2 cellular contexts compared by ENCODE assay signal in the genomic region with DNA sequence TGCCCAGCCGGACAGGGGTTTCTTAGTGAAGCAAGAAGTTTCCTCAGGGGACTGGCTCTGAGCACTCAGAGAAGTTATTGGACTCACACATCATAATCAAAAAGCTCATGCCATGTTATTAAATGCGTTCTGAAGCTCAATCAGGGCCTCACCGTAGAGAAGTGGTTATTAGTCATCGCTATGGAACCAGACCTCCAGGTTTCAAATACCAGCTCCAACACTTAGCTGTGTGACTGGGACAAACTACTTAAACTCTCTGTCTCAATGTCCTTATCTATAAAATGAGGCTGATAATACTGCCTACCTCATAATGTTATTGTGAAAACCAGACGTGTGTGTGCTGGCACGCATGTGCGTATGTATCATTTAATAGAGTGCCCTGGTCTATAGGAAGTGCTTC.
TF ChIP-seq lines count a peak whose summit lies in the region.

No MANE protein-coding gene starts in this region.

TF ChIP-seq in liver, 16 proteins besides CTCF, POLR2A, EP300 and RAD21:
- TF ChIP-seq RXRA (IDR thresholded peaks at IDR 0.05) (no peak), JUND (IDR thresholded peaks at IDR 0.05) (no peak), SP1 (IDR thresholded peaks at IDR 0.05) (no peak), HNF4A (conservative IDR thresholded peaks at IDR 0.05) (no peak), TAF1 (conservative IDR thresholded peaks at IDR 0.05) (no peak), FOXA1 (IDR thresholded peaks at IDR 0.05) (no peak), EGR1 (IDR thresholded peaks at IDR 0.05; ENCODE audit: low read depth in 2 of 2) (no peak), FOXA2 (IDR thresholded peaks at IDR 0.05) (no peak), HNF4G (IDR thresholded peaks at IDR 0.05) (no peak), NR2F2 (IDR thresholded peaks at IDR 0.05) (no peak), YY1 (IDR thresholded peaks at IDR 0.05) (no peak), GABPA (IDR thresholded peaks at IDR 0.05 in 1 of 2, conservative IDR thresholded peaks at IDR 0.05 in 1 of 2) (no peak)
- TF ChIP-seq, protein P1, sequence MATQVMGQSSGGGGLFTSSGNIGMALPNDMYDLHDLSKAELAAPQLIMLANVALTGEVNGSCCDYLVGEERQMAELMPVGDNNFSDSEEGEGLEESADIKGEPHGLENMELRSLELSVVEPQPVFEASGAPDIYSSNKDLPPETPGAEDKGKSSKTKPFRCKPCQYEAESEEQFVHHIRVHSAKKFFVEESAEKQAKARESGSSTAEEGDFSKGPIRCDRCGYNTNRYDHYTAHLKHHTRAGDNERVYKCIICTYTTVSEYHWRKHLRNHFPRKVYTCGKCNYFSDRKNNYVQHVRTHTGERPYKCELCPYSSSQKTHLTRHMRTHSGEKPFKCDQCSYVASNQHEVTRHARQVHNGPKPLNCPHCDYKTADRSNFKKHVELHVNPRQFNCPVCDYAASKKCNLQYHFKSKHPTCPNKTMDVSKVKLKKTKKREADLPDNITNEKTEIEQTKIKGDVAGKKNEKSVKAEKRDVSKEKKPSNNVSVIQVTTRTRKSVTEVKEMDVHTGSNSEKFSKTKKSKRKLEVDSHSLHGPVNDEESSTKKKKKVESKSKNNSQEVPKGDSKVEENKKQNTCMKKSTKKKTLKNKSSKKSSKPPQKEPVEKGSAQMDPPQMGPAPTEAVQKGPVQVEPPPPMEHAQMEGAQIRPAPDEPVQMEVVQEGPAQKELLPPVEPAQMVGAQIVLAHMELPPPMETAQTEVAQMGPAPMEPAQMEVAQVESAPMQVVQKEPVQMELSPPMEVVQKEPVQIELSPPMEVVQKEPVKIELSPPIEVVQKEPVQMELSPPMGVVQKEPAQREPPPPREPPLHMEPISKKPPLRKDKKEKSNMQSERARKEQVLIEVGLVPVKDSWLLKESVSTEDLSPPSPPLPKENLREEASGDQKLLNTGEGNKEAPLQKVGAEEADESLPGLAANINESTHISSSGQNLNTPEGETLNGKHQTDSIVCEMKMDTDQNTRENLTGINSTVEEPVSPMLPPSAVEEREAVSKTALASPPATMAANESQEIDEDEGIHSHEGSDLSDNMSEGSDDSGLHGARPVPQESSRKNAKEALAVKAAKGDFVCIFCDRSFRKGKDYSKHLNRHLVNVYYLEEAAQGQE (IDR thresholded peaks at IDR 0.05) = no peak
- TF ChIP-seq, protein P2, sequence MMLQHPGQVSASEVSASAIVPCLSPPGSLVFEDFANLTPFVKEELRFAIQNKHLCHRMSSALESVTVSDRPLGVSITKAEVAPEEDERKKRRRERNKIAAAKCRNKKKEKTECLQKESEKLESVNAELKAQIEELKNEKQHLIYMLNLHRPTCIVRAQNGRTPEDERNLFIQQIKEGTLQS (IDR thresholded peaks at IDR 0.05) = no peak
- TF ChIP-seq, protein P3, sequence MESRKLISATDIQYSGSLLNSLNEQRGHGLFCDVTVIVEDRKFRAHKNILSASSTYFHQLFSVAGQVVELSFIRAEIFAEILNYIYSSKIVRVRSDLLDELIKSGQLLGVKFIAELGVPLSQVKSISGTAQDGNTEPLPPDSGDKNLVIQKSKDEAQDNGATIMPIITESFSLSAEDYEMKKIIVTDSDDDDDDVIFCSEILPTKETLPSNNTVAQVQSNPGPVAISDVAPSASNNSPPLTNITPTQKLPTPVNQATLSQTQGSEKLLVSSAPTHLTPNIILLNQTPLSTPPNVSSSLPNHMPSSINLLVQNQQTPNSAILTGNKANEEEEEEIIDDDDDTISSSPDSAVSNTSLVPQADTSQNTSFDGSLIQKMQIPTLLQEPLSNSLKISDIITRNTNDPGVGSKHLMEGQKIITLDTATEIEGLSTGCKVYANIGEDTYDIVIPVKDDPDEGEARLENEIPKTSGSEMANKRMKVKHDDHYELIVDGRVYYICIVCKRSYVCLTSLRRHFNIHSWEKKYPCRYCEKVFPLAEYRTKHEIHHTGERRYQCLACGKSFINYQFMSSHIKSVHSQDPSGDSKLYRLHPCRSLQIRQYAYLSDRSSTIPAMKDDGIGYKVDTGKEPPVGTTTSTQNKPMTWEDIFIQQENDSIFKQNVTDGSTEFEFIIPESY (IDR thresholded peaks at IDR 0.05) = no peak
- TF ChIP-seq, protein P4, sequence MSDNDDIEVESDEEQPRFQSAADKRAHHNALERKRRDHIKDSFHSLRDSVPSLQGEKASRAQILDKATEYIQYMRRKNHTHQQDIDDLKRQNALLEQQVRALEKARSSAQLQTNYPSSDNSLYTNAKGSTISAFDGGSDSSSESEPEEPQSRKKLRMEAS (IDR thresholded peaks at IDR 0.05) = no peak

TF ChIP-seq in HepG2, 621 proteins besides CTCF, POLR2A, EP300 and RAD21:
- TF ChIP-seq, protein P5, sequence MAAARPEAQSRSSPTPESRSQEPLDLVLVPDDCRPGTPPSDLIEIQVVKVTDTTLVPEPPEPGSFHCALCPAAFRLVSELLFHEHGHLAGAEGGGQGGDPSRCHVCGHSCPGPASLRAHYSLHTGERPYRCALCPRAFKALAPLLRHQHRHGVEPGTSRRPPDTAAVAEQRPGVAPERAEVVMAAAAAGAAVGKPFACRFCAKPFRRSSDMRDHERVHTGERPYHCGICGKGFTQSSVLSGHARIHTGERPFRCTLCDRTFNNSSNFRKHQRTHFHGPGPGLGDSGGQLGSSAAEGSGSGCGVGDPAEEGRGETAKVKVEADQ (CRISPR knock-in tag; IDR thresholded peaks at IDR 0.05; ENCODE audit: borderline replicate concordance) = no peak
- TF ChIP-seq ERF (CRISPR knock-in tag; IDR thresholded peaks at IDR 0.05) (no peak), ZNF788 (CRISPR knock-in tag; IDR thresholded peaks at IDR 0.05; ENCODE audit: borderline replicate concordance) (no peak), ASH2L (IDR thresholded peaks at IDR 0.05; ENCODE audit: insufficient read length, low read depth, low read length) (no peak), ZNF605 (CRISPR knock-in tag; IDR thresholded peaks at IDR 0.05) (no peak), ZNF644 (CRISPR knock-in tag; IDR thresholded peaks at IDR 0.05; ENCODE audit: low read depth) (no peak), BORCS8-MEF2B (CRISPR knock-in tag; IDR thresholded peaks at IDR 0.05) (no peak), PHF5A (CRISPR knock-in tag; IDR thresholded peaks at IDR 0.05; ENCODE audit: low read depth, unreplicated experiment) (no peak), NKX3-1 (CRISPR knock-in tag; IDR thresholded peaks at IDR 0.05) (no peak)
- TF ChIP-seq, protein P6, sequence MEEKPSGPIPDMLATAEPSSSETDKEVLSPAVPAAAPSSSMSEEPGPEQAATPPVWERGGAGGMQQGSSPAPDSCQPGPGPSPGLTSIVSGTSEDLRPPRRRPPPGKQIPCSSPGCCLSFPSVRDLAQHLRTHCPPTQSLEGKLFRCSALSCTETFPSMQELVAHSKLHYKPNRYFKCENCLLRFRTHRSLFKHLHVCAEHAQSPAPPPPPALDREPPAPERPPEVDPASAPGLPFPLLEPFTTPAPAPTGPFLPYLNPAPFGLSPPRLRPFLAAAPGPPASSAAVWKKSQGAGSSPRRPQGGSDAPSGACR (CRISPR knock-in tag; IDR thresholded peaks at IDR 0.05) = no peak
- TF ChIP-seq, protein P7, sequence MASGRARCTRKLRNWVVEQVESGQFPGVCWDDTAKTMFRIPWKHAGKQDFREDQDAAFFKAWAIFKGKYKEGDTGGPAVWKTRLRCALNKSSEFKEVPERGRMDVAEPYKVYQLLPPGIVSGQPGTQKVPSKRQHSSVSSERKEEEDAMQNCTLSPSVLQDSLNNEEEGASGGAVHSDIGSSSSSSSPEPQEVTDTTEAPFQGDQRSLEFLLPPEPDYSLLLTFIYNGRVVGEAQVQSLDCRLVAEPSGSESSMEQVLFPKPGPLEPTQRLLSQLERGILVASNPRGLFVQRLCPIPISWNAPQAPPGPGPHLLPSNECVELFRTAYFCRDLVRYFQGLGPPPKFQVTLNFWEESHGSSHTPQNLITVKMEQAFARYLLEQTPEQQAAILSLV (CRISPR knock-in tag; IDR thresholded peaks at IDR 0.05; ENCODE audit: borderline replicate concordance) = no peak
TF ChIP-seq in HepG2: peak in this region for 0.
